Comparison of ENCODE assay signal across 8 cellular contexts in the genomic region with DNA sequence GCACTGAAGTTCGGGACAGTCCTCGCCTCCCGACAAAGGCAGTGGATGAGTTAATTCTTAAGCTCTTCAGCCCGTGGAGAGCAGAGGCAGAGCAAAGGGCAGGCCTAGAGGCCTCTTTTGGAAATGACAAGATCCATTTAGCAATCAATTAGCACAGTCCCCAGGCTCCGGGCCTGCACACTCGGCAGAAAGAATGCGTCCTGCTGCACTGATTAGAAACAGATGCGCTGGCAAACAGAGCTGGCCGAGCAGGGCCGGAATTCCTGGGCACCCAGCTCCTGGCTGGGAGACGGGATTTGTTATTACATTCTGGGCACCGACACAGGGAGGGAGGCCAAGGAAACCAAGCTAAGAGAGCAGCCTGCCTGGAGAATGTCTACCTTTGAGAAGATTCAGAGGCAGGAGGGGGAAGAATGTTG.
DNase-seq lines count a peak whose midpoint lies in the region; ATAC-seq, FAIRE-seq and TF ChIP-seq lines count a peak whose summit lies in the region.

No MANE protein-coding gene starts in this region.

- TF ChIP-seq EP300 in K562 (IDR thresholded peaks at IDR 0.05; ENCODE audit: low read length): no peak

- no peak for TF ChIP-seq RAD21 in K562 (CRISPR knock-in tag; conservative IDR thresholded peaks at IDR 0.05 in 1 of 2, IDR thresholded peaks at IDR 0.05 in 1 of 2)

- H3K4me3 Mint-ChIP-seq in endothelial cell (ENCODE audit: unreplicated experiment): no peak overlapping the region

- H3K79me2 ChIP-seq in K562 (ENCODE audit: control insufficient read depth, insufficient read depth, low read length): no peaks in the 10 kb centered on the region

- no peak for FAIRE-seq in K562 (lab: Jason Lieb, UNC)

- no peaks in the 10 kb centered on the region for H3K9me3 ChIP-seq in K562 (replicated peaks; ENCODE audit: control insufficient read depth, insufficient read depth, low read depth, low read length)

- H3K9ac ChIP-seq in K562 (ENCODE audit: insufficient read depth in 1 of 2, low read depth in 2 of 2, low read length in 2 of 2): no peak overlapping the region

- no peaks in the 10 kb centered on the region for H3K4me1 Mint-ChIP-seq in endothelial cell (ENCODE audit: unreplicated experiment)

- H3K4me1 ChIP-seq in K562 (replicated peaks in 1 of 2; ENCODE audit: control insufficient read depth in 2 of 2, insufficient read depth in 2 of 2, low read length in 2 of 2): no peaks in the 10 kb centered on the region

- no peak overlapping the region for H3K27ac Mint-ChIP-seq in endothelial cell (ENCODE audit: unreplicated experiment)

- in situ Hi-C loops in K562 (cut with MboI): no loop called here

- no peak overlapping the region for H3K4me3 ChIP-seq in K562

- POLR2A ChIA-PET in K562 (lab: Yijun Ruan, JAX): interaction anchor here (0.5 to 1.6 kb wide), 4 partner anchors 12 to 243 kb away, joined by 3 to 4 read pairs (median 3); no protein-coding TSS in a partner anchor

- no peaks in the 10 kb centered on the region for H3K36me3 ChIP-seq in K562 (ENCODE audit: control insufficient read depth, insufficient read depth, low read length)

- intact Hi-C loops in K562 (cut with micrococcal nuclease): no loop called here

- H4K20me1 ChIP-seq in K562 (replicated peaks; ENCODE audit: control insufficient read depth, insufficient read depth, low read length): no peaks in the 10 kb centered on the region

- no peaks in the 10 kb centered on the region for H3K36me3 Mint-ChIP-seq in endothelial cell (ENCODE audit: low read depth, unreplicated experiment)

- no peak overlapping the region for H2AFZ ChIP-seq in K562 (ENCODE audit: low read depth, low read length)

- H3K9me1 ChIP-seq in K562 (ENCODE audit: control insufficient read depth, insufficient read depth, low read length): no peaks in the 10 kb centered on the region

- no peaks in the 10 kb centered on the region for H3K27me3 Mint-ChIP-seq in endothelial cell (ENCODE audit: unreplicated experiment)

- no peaks in the 10 kb centered on the region for H3K9me3 Mint-ChIP-seq in endothelial cell (ENCODE audit: unreplicated experiment)

- peaks cover 20 to 48% of the 10 kb centered on the region in 2 experiments; a peak in 4 of 5 replicates for H3K27me3 ChIP-seq in K562 (ENCODE audit: control insufficient read depth in 2 of 2, insufficient read depth in 2 of 2, low read length in 2 of 2)

- CTCF ChIA-PET in K562 (lab: Yijun Ruan, JAX; ENCODE audit: low intra/inter-chr PET ratio): no interaction called here

- peak; percentile 47; the same call in 1 of the 3 replicates for ATAC-seq in K562
- no peak for ATAC-seq in GM21360 (IDR thresholded peaks at IDR 0.05; ENCODE audit: unreplicated experiment)

- no TSS peak for BruUV-seq in K562 (replicated peaks; lab: Mats Ljungman, UMichigan)

- H3K27ac ChIP-seq in K562 (ENCODE audit: extremely low read depth, low read depth, low read length): no peak overlapping the region

- peak; percentile 76 for DNase-seq in ELR (ENCODE audit: low read depth)
- no peak for DNase-seq in K562 (ENCODE audit: extremely low read depth in 1 of 4, low spot score in 3 of 4)
- peak; percentile 10 to 37 for DNase-seq in hippocampal formation (lab: John Stamatoyannopoulos, UW)
- peak; percentile 83 for DNase-seq in retina
- no peak for DNase-seq in endothelial cell (ENCODE audit: low spot score)
- no peak for DNase-seq in RPMI8226
- DNase-seq in DMS153 (lab: John Stamatoyannopoulos, UW): no peak

- TF ChIP-seq CTCF in K562 (IDR thresholded peaks at IDR 0.05 in 2 of 3, conservative IDR thresholded peaks at IDR 0.05 in 1 of 3; ENCODE audit: insufficient read depth in 2 of 3, low read depth in 1 of 3, low read length in 3 of 3) (no peak), endothelial cell (IDR thresholded peaks at IDR 0.05; ENCODE audit: unreplicated experiment) (no peak)

- H3K4me2 ChIP-seq in K562 (ENCODE audit: insufficient read depth, low read length): no peak overlapping the region

- 4% methylated on average over 12 of the region's 12 CpGs for WGBS in K562 (ENCODE audit: insufficient coverage, low coverage, missing lambda C conversion rate)

- no peak for TF ChIP-seq POLR2A in K562 (conservative IDR thresholded peaks at IDR 0.05)

TF ChIP-seq in K562, 482 proteins besides CTCF, POLR2A, EP300 and RAD21:
- TF ChIP-seq ZSCAN29 (IDR thresholded peaks at IDR 0.05) (no peak), HNRNPUL1 (IDR thresholded peaks at IDR 0.05; ENCODE audit: low read length) (no peak), SREBF1 (IDR thresholded peaks at IDR 0.05; ENCODE audit: borderline replicate concordance, low read depth, low read length) (no peak), ZNF780A (CRISPR knock-in tag; IDR thresholded peaks at IDR 0.05) (no peak), MBD2 (IDR thresholded peaks at IDR 0.05; ENCODE audit: borderline replicate concordance, low read depth) (no peak), CBX3 (IDR thresholded peaks at IDR 0.05; ENCODE audit: borderline replicate concordance in 1 of 2, low read length in 2 of 2) (no peak), ASH1L (IDR thresholded peaks at IDR 0.05; ENCODE audit: borderline replicate concordance, low read depth, partially characterized antibody) (no peak)
- TF ChIP-seq, protein P1, sequence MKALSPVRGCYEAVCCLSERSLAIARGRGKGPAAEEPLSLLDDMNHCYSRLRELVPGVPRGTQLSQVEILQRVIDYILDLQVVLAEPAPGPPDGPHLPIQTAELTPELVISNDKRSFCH (CRISPR knock-in tag; IDR thresholded peaks at IDR 0.05): no peak
- TF ChIP-seq, protein P1 (tag; IDR thresholded peaks at IDR 0.05): no peak

Comparison
In these comparisons a context has a peak if more than half of its experiments do, and no peak if none do; other contexts are left out.
1. DNase-seq: peak in ELR (single experiment), hippocampal formation (2 of 2) and retina (single experiment); none in K562 (0 of 4), endothelial cell (single experiment), RPMI8226 (single experiment) and DMS153 (single experiment).